ENCODE assay signal across 13 cellular contexts in genomic region chr13:41562083-41562482, GRCh38.
DNase-seq lines count a peak whose midpoint lies in the region; ATAC-seq and TF ChIP-seq lines count a peak whose summit lies in the region.
"Had no signal": no experiment of that assay in that cellular context is flagged by ENCODE, and none has a peak within 500 bp of the region (broad histone marks: within the 10 kb centered on the region; RNA-seq: fewer than 3 reads in every experiment).

No MANE protein-coding gene starts in this region.

- no peaks in the 10 kb centered on the region for H3K27me3 Mint-ChIP-seq in natural killer cell treated with Interleukin-12 subunit alpha and Interleukin-12 subunit beta and Interleukin-15 and Interleukin-18, amount 100 ng/mL, for 72 hours

- H3K9ac ChIP-seq in SK-N-MC (ENCODE audit: insufficient read length): no peak overlapping the region
- H3K9ac ChIP-seq: BLaER1 treated with 17β-estradiol and CSF1 and Interleukin-3, amounts not matched to agents 10 nM and 100 nM; parathyroid adenoma had no signal

- H3K4me3 ChIP-seq in SK-N-MC: peak overlapping the region; percentile 49
- no peak overlapping the region for H3K4me3 ChIP-seq in fibroblast of the aortic adventitia (ENCODE audit: low read depth, low read length)
- H3K4me3 ChIP-seq: BLaER1 treated with 17β-estradiol and CSF1 and Interleukin-3, amounts not matched to agents 10 nM and 100 nM; esophagus muscularis mucosa had no signal

- peak; percentile 82 for DNase-seq in AG08396 (ENCODE audit: low spot score)
- DNase-seq in SK-N-MC (ENCODE audit: low read depth, low spot score): no peak
- DNase-seq in fibroblast of the aortic adventitia (ENCODE audit: low read depth): peak; percentile 70
- peak; percentile 84 for DNase-seq in non-pigmented ciliary epithelial cell (ENCODE audit: low read depth)
- DNase-seq in activated CD4-positive, alpha-beta T cell treated with anti-CD3 and anti-CD28 coated beads, Interleukin-2, amount 50 U/mL, for 1 hour: no peak
- DNase-seq in COR-L47 (lab: John Stamatoyannopoulos, UW): no peak
- DNase-seq in activated CD4-positive, CD25-positive, alpha-beta regulatory T cell treated with anti-CD3 and anti-CD28 coated beads, Interleukin-2, amount 50 U/mL, for 72 hours: no peak
- no peak for DNase-seq in natural killer cell treated with Interleukin-12 subunit alpha and Interleukin-12 subunit beta and Interleukin-15 and Interleukin-18, amount 100 ng/mL, for 72 hours (ENCODE audit: low spot score)
- DNase-seq: activated T-cell treated with anti-CD3 and anti-CD28 coated beads, Interleukin-2, amount 50 U/mL, for 1 hour; MM.1S had no signal

- no peak for ATAC-seq in natural killer cell treated with Interleukin-12 subunit alpha and Interleukin-12 subunit beta and Interleukin-15 and Interleukin-18, amount 100 ng/mL, for 72 hours

- no peak overlapping the region for H3K27ac Mint-ChIP-seq in natural killer cell treated with Interleukin-12 subunit alpha and Interleukin-12 subunit beta and Interleukin-15 and Interleukin-18, amount 100 ng/mL, for 72 hours

- H3K27ac ChIP-seq in SK-N-MC: no peak overlapping the region; the same call in 1 of the 2 replicates
- H3K27ac ChIP-seq: BLaER1 treated with 17β-estradiol and CSF1 and Interleukin-3, amounts not matched to agents 10 nM and 100 nM; parathyroid adenoma had no signal

- H3K36me3 ChIP-seq in SK-N-MC (ENCODE audit: insufficient read depth, low read length): no peaks in the 10 kb centered on the region

- TF ChIP-seq CTCF in fibroblast of the aortic adventitia (IDR thresholded peaks at IDR 0.05; ENCODE audit: insufficient read depth, low read length): no peak

- H3K4me1 Mint-ChIP-seq in natural killer cell treated with Interleukin-12 subunit alpha and Interleukin-12 subunit beta and Interleukin-15 and Interleukin-18, amount 100 ng/mL, for 72 hours (ENCODE audit: low read depth in 2 of 2): no peaks in the 10 kb centered on the region

- H3K9me3 Mint-ChIP-seq in natural killer cell treated with Interleukin-12 subunit alpha and Interleukin-12 subunit beta and Interleukin-15 and Interleukin-18, amount 100 ng/mL, for 72 hours: no peaks in the 10 kb centered on the region

- H3K36me3 Mint-ChIP-seq in natural killer cell treated with Interleukin-12 subunit alpha and Interleukin-12 subunit beta and Interleukin-15 and Interleukin-18, amount 100 ng/mL, for 72 hours: no peaks in the 10 kb centered on the region

- H3K4me3 Mint-ChIP-seq in natural killer cell treated with Interleukin-12 subunit alpha and Interleukin-12 subunit beta and Interleukin-15 and Interleukin-18, amount 100 ng/mL, for 72 hours: no peak overlapping the region

- H3K9me3 ChIP-seq in SK-N-MC (ENCODE audit: low read depth, low read length): no peaks in the 10 kb centered on the region
- H3K9me3 ChIP-seq: BLaER1 treated with 17β-estradiol and CSF1 and Interleukin-3, amounts not matched to agents 10 nM and 100 nM; esophagus muscularis mucosa had no signal

Comparison
In these comparisons a context has a peak if more than half of its experiments do, and no peak if none do; other contexts are left out.
1. DNase-seq: peak in AG08396 (single experiment), fibroblast of the aortic adventitia (single experiment) and non-pigmented ciliary epithelial cell (single experiment); none in SK-N-MC (single experiment), activated CD4-positive, alpha-beta T cell treated with anti-CD3 and anti-CD28 coated beads, Interleukin-2, amount 50 U/mL, for 1 hour (single experiment), COR-L47 (single experiment), activated CD4-positive, CD25-positive, alpha-beta regulatory T cell treated with anti-CD3 and anti-CD28 coated beads, Interleukin-2, amount 50 U/mL, for 72 hours (single experiment) and natural killer cell treated with Interleukin-12 subunit alpha and Interleukin-12 subunit beta and Interleukin-15 and Interleukin-18, amount 100 ng/mL, for 72 hours (single experiment).